ENCODE assay signal across 9 cellular contexts in genomic region chr3:46440531-46441294, GRCh38. TPM values are rescaled to one million over a fixed set of nuclear protein-coding genes. Genes with fewer than 3 reads are reported as not detected.
DNase-seq lines count a peak whose midpoint lies in the region; ATAC-seq, FAIRE-seq and TF ChIP-seq lines count a peak whose summit lies in the region.
"Had no signal": no experiment of that assay in that cellular context is flagged by ENCODE, and none has a peak within 500 bp of the region (broad histone marks: within the 10 kb centered on the region; RNA-seq: fewer than 3 reads in every experiment).

No MANE protein-coding gene starts in this region.

- no peaks in the 10 kb centered on the region for H3K27me3 ChIP-seq in CD4-positive, alpha-beta T cell (ENCODE audit: control insufficient read depth, insufficient read depth, low read length)
- H3K27me3 ChIP-seq in GM12878 (replicated peaks in 1 of 2; ENCODE audit: control insufficient read depth in 2 of 2, insufficient read depth in 2 of 2, low read length in 1 of 2): no peaks in the 10 kb centered on the region

- intact Hi-C loops in CD4-positive, alpha-beta T cell (cut with DNase I, micrococcal nuclease): loop anchor here in 1 of 2 experiments (1.0 kb wide), 1 partner anchor 33 kb away; the partner anchor contains the start of genes CCR5AS and CCRL2
- intact Hi-C loops in GM12878 (cut with micrococcal nuclease; ENCODE audit: unreplicated experiment): no loop called here

- no peaks in the 10 kb centered on the region for H4K20me1 ChIP-seq in GM12878 (ENCODE audit: control insufficient read depth, insufficient read depth)

- in situ Hi-C loops in GM12878 (cut with MboI): no loop called here

- no peak overlapping the region for H3K4me3 ChIP-seq in GM12878

- WGBS in GM12878 (ENCODE audit: insufficient coverage, insufficient replicate concordance, low lambda C conversion rate, missing lambda C conversion rate): 26% methylated on average over 4 of the region's 4 CpGs

- H3K9ac ChIP-seq in GM12878 (ENCODE audit: control insufficient read depth, insufficient read depth, low read length): no peak overlapping the region

- H3K27ac Mint-ChIP-seq in CD4-positive, alpha-beta T cell: peak overlapping the region; percentile 78

- BruUV-seq in GM12878 (replicated peaks; lab: Mats Ljungman, UMichigan): no TSS peak

- RAD21 ChIA-PET in GM12878 (lab: Charles Lee; ENCODE audit: unreplicated experiment): no interaction called here

- H3K36me3 Mint-ChIP-seq in CD4-positive, alpha-beta T cell (ENCODE audit: low read depth): peaks cover 4% of the 10 kb centered on the region

- FAIRE-seq in GM12878 (lab: Jason Lieb, UNC): peak; percentile 89

- peaks cover 5% of the 10 kb centered on the region for H3K4me1 ChIP-seq in GM12878 (ENCODE audit: control insufficient read depth, insufficient read depth, low read length)

- no peak for TF ChIP-seq EP300 in GM12878 (IDR thresholded peaks at IDR 0.05; ENCODE audit: borderline replicate concordance in 1 of 2, control insufficient read depth in 1 of 2, low read depth in 2 of 2, low read length in 2 of 2)

- no peak overlapping the region for H3K4me2 ChIP-seq in GM12878 (ENCODE audit: control insufficient read depth, insufficient read depth)

- POLR2A ChIA-PET in CD4-positive, alpha-beta T cell (lab: Charles Lee): no interaction called here
- POLR2A ChIA-PET in GM12878 (lab: Charles Lee): no interaction called here

- SMC1A ChIA-PET in GM12878 (lab: Charles Lee; ENCODE audit: uncharacterized antibody, unreplicated experiment): no interaction called here

- no peak for TF ChIP-seq POLR2A in GM12878 (IDR thresholded peaks at IDR 0.05; ENCODE audit: low read depth, low read length)

- no peaks in the 10 kb centered on the region for H3K79me2 ChIP-seq in GM12878 (ENCODE audit: control insufficient read depth, insufficient read depth, low read length)

- H2AFZ ChIP-seq in GM12878 (ENCODE audit: control insufficient read depth, low read depth, low read length): no peak overlapping the region

- H3K9me3 Mint-ChIP-seq in CD4-positive, alpha-beta T cell: no peaks in the 10 kb centered on the region

- H3K4me1 Mint-ChIP-seq in CD4-positive, alpha-beta T cell (ENCODE audit: low read depth): peaks cover 22% of the 10 kb centered on the region

- peak in 4 of 10 experiments; percentile 7 to 53 (median 10) for DNase-seq in CD4-positive, alpha-beta T cell
- DNase-seq in GM12878 (ENCODE audit: low read depth, low spot score): peak; percentile 56
- no peak for DNase-seq in T-helper 9 cell
- no peak for DNase-seq in DMS53 treated with DMSO at 0.1 percent for 48 hours (lab: John Stamatoyannopoulos, UW; ENCODE audit: unreplicated experiment)
- no peak for DNase-seq in DMS153 treated with DMSO at 0.1 percent for 48 hours (lab: John Stamatoyannopoulos, UW; ENCODE audit: unreplicated experiment)

- no peaks in the 10 kb centered on the region for H3K27me3 Mint-ChIP-seq in CD4-positive, alpha-beta T cell

- H3K36me3 ChIP-seq in KOPT-K1 (ENCODE audit: insufficient read depth, low read length) (no peaks in the 10 kb centered on the region), GM12878 (ENCODE audit: control insufficient read depth in 2 of 2, insufficient read depth in 2 of 2, low read length in 1 of 2) (no peaks in the 10 kb centered on the region)

- H3K9me3 ChIP-seq in CD4-positive, alpha-beta T cell (ENCODE audit: control insufficient read depth, low read length): no peaks in the 10 kb centered on the region
- H3K9me3 ChIP-seq in KOPT-K1 (ENCODE audit: insufficient read depth, low read length, poor library complexity, severe bottlenecking) (no peaks in the 10 kb centered on the region), GM12878 (replicated peaks; ENCODE audit: control insufficient read depth, insufficient read depth, low read length) (no peaks in the 10 kb centered on the region; the same call in 2 of the 3 replicates)

- TF ChIP-seq RAD21 in GM12878 (IDR thresholded peaks at IDR 0.05; ENCODE audit: insufficient read depth, low read depth, low read length): no peak

- no peak overlapping the region for H3K27ac ChIP-seq in CD4-positive, alpha-beta T cell (ENCODE audit: low read depth, low read length)
- H3K27ac ChIP-seq in KOPT-K1 (ENCODE audit: low read depth, low read length, poor library complexity, severe bottlenecking): peak overlapping the region; percentile 50
- H3K27ac ChIP-seq in GM12878 (ENCODE audit: control insufficient read depth, insufficient read depth): no peak overlapping the region

- ATAC-seq in CD4-positive, alpha-beta T cell (ENCODE audit: poor library complexity): peak; percentile 97
- peak; percentile 30 for ATAC-seq in GM19468 (IDR thresholded peaks at IDR 0.05; ENCODE audit: extremely low read depth, unreplicated experiment)
- ATAC-seq in GM12878: peak; percentile 87
- no peak for ATAC-seq in HG02840 (IDR thresholded peaks at IDR 0.05; ENCODE audit: low FRiP score, unreplicated experiment)
- ATAC-seq: left lobe of liver had no signal

- CTCF ChIA-PET in CD4-positive, alpha-beta T cell (lab: Charles Lee): interaction anchor here (0.6 kb wide), 1 partner anchor 72 kb away, joined by 3 read pairs; no protein-coding TSS in a partner anchor
- CTCF ChIA-PET in GM12878 (lab: Yijun Ruan, JAX): interaction anchor here (1.7 kb wide), 1 partner anchor 16 kb away, joined by 6 read pairs; no protein-coding TSS in a partner anchor

- H3K4me3 Mint-ChIP-seq in CD4-positive, alpha-beta T cell: peak overlapping the region; percentile 54

- no peak for TF ChIP-seq CTCF in CD4-positive, alpha-beta T cell (IDR thresholded peaks at IDR 0.05)
- no peak for TF ChIP-seq CTCF in GM12878 (IDR thresholded peaks at IDR 0.05 in 2 of 3, conservative IDR thresholded peaks at IDR 0.05 in 1 of 3; ENCODE audit: control insufficient read depth in 2 of 3, extremely low read depth in 1 of 3, insufficient read depth in 1 of 3, low read depth in 3 of 3, low read length in 3 of 3)

RNA-seq across cellular contexts. Expression of gene LTF, which starts 24.0 kb away (rescaled TPM):
- not detected for total RNA-seq in CD4-positive, alpha-beta T cell
- total RNA-seq in GM12878 (2013; cell fraction: nucleolus; rRNA removed): not detected in 2 replicates
- 0.44 TPM in 1 of 2 replicates, not detected in the other for total RNA-seq in GM12878 (2014; rRNA removed)
- not detected in 2 replicates for total RNA-seq in GM12878 (2014; rRNA removed; fragmentation: Illumina TruSeq; extraction: Trizol)
- total RNA-seq in GM12878 (2021): 0.31 TPM in 1 of 2 replicates, not detected in the other
- not detected for polyA plus RNA-seq in GM12878 (2011; ENCODE audit: low read depth)
- polyA plus RNA-seq in GM12878 (2011; rRNA removed): not detected in 2 replicates
- polyA plus RNA-seq in GM12878 (2011; cell fraction: cytosol; rRNA removed): not detected in 2 replicates
- polyA plus RNA-seq in GM12878 (2011; cell fraction: nucleus; rRNA removed): not detected in 2 replicates
- polyA plus RNA-seq in GM12878 (2012): 0.06 TPM in 1 of 2 replicates, not detected in the other
- polyA plus RNA-seq in GM12878 (2014; fragmentation: Illumina TruSeq; extraction: Trizol): 0.03 TPM in 1 of 2 replicates, not detected in the other
- not detected for polyA plus RNA-seq in GM12878 (2014; fragmentation: Nextera tagmentation; extraction: Ambion mirVana)
- polyA plus RNA-seq in GM12878 (2014; rRNA removed): not detected in 2 replicates
- not detected for polyA plus RNA-seq in GM12878 (2016; fragmentation: Nextera tagmentation; extraction: Ambion mirVana)
- polyA minus RNA-seq in GM12878 (2011; rRNA and poly(A)+ RNA removed): not detected in 2 replicates
- not detected in 2 replicates for polyA minus RNA-seq in GM12878 (2011; cell fraction: cytosol; rRNA and poly(A)+ RNA removed)
- polyA minus RNA-seq in GM12878 (2011; cell fraction: nucleus; rRNA and poly(A)+ RNA removed): not detected in 2 replicates

RNA-seq across cellular contexts. Expression of gene CCRL2, which starts 33.7 kb away (rescaled TPM):
- total RNA-seq in CD4-positive, alpha-beta T cell: 1 to 10 TPM; 4.3 to 4.5 TPM
- not detected in 2 replicates for total RNA-seq in GM12878 (2013; cell fraction: nucleolus; rRNA removed)
- total RNA-seq in GM12878 (2014; rRNA removed) (2.1 and 2.3 TPM in 2 replicates), GM12878 (2014; rRNA removed; fragmentation: Illumina TruSeq; extraction: Trizol) (1.8 and 2.2 TPM in 2 replicates), GM12878 (2021) (1.6 and 2.1 TPM in 2 replicates)
- 1.1 TPM for polyA plus RNA-seq in GM12878 (2011; ENCODE audit: low read depth)
- polyA plus RNA-seq in GM12878 (2011; rRNA removed) (0.04 TPM in 1 of 2 replicates, not detected in the other), GM12878 (2014; fragmentation: Illumina TruSeq; extraction: Trizol) (1.7 and 2.1 TPM in 2 replicates), GM12878 (2014; fragmentation: Nextera tagmentation; extraction: Ambion mirVana) (1 to 10 TPM; 1.5 to 2.2 TPM), GM12878 (2014; rRNA removed) (1.6 and 2.5 TPM in 2 replicates), GM12878 (2016; fragmentation: Nextera tagmentation; extraction: Ambion mirVana) (1 to 10 TPM; 1.2 to 1.7 TPM)
- 0.06 and 0.07 TPM in 2 replicates for polyA plus RNA-seq in GM12878 (2011; cell fraction: cytosol; rRNA removed)
- polyA plus RNA-seq in GM12878 (2011; cell fraction: nucleus; rRNA removed): 0.12 TPM in 1 of 2 replicates, not detected in the other
- polyA plus RNA-seq in GM12878 (2012): 0.66 and 0.84 TPM in 2 replicates
- polyA minus RNA-seq in GM12878 (2011; rRNA and poly(A)+ RNA removed): 0.52 TPM in 1 of 2 replicates, not detected in the other
- not detected in 2 replicates for polyA minus RNA-seq in GM12878 (2011; cell fraction: cytosol; rRNA and poly(A)+ RNA removed)
- not detected in 2 replicates for polyA minus RNA-seq in GM12878 (2011; cell fraction: nucleus; rRNA and poly(A)+ RNA removed)

RNA-seq across cellular contexts. Expression of gene RTP3, which starts 57.1 kb away (rescaled TPM):
- total RNA-seq in CD4-positive, alpha-beta T cell: not detected
- not detected in 2 replicates for total RNA-seq in GM12878 (2013; cell fraction: nucleolus; rRNA removed)
- total RNA-seq in GM12878 (2014; rRNA removed) (not detected in 2 replicates), GM12878 (2014; rRNA removed; fragmentation: Illumina TruSeq; extraction: Trizol) (not detected in 2 replicates), GM12878 (2021) (not detected in 2 replicates)
- polyA plus RNA-seq in GM12878 (2011; ENCODE audit: low read depth): not detected
- polyA plus RNA-seq in GM12878 (2011; rRNA removed) (not detected in 2 replicates), GM12878 (2014; fragmentation: Illumina TruSeq; extraction: Trizol) (not detected in 2 replicates), GM12878 (2014; fragmentation: Nextera tagmentation; extraction: Ambion mirVana) (under 1 TPM in 1 of 2 experiments, not detected in 1; 0.06 TPM), GM12878 (2014; rRNA removed) (not detected in 2 replicates), GM12878 (2016; fragmentation: Nextera tagmentation; extraction: Ambion mirVana) (not detected)
- polyA plus RNA-seq in GM12878 (2011; cell fraction: cytosol; rRNA removed): not detected in 2 replicates
- not detected in 2 replicates for polyA plus RNA-seq in GM12878 (2011; cell fraction: nucleus; rRNA removed)
- not detected in 2 replicates for polyA plus RNA-seq in GM12878 (2012)
- not detected in 2 replicates for polyA minus RNA-seq in GM12878 (2011; rRNA and poly(A)+ RNA removed)
- polyA minus RNA-seq in GM12878 (2011; cell fraction: cytosol; rRNA and poly(A)+ RNA removed): not detected in 2 replicates
- polyA minus RNA-seq in GM12878 (2011; cell fraction: nucleus; rRNA and poly(A)+ RNA removed): not detected in 2 replicates
